Comparison of ENCODE assay signal across 11 cellular contexts in genomic region chr4:26356067-26356466, GRCh38. TPM values are rescaled to one million over a fixed set of nuclear protein-coding genes. Genes with fewer than 3 reads are reported as not detected.
DNase-seq lines count a peak whose midpoint lies in the region; ATAC-seq, FAIRE-seq and TF ChIP-seq lines count a peak whose summit lies in the region.
"Had no signal": no experiment of that assay in that cellular context is flagged by ENCODE, and none has a peak within 500 bp of the region (broad histone marks: within the 10 kb centered on the region; RNA-seq: fewer than 3 reads in every experiment).

No MANE protein-coding gene starts in this region.

- POLR2A ChIA-PET in activated CD4-positive, alpha-beta T cell treated with anti-CD3 and anti-CD28 coated beads for 36 hours (lab: Charles Lee): no interaction called here
- POLR2A ChIA-PET in activated CD4-positive, alpha-beta T cell treated with anti-CD3 and anti-CD28 coated beads, Interleukin-2, amount 10 ng/mL, durations not matched to agents 7 days and 5 days (lab: Charles Lee): interaction anchor here (0.6 kb wide), 1 partner anchor 16 kb away, joined by 3 read pairs; no protein-coding TSS in a partner anchor
- POLR2A ChIA-PET in GM12878 (lab: Charles Lee): interaction anchor here (1.4 kb wide), 2 partner anchors 11 to 17 kb away, joined by 4 to 5 read pairs; no protein-coding TSS in a partner anchor

- H4K20me1 ChIP-seq in GM12878 (ENCODE audit: control insufficient read depth, insufficient read depth): peaks cover 4% of the 10 kb centered on the region; the same call in 1 of the 2 replicates

- DNase-seq in activated CD4-positive, alpha-beta T cell treated with anti-CD3 and anti-CD28 coated beads for 36 hours: peak; percentile 18
- no peak for DNase-seq in activated CD4-positive, alpha-beta T cell treated with anti-CD3 and anti-CD28 coated beads, Interleukin-2, amount 10 ng/mL, durations not matched to agents 7 days and 5 days
- peak; percentile 16 for DNase-seq in GM12878 (ENCODE audit: low read depth, low spot score)
- DNase-seq in psoas muscle: no peak
- no peak for DNase-seq in aorta
- DNase-seq in osteocyte (ENCODE audit: extremely low spot score, unreplicated experiment): no peak
- DNase-seq in iPS-NIHi7 (ENCODE audit: extremely low spot score): no peak
- DNase-seq: ACHN, HCEC 1CT, NCI-H2081 treated with DMSO at 0.1 percent for 48 hours had no signal

- WGBS in GM12878 (ENCODE audit: insufficient coverage, insufficient replicate concordance, low lambda C conversion rate, missing lambda C conversion rate): 2% methylated on average over 2 of the region's 2 CpGs
- 36 to 61% (median 47%) methylated on average over 2 of the region's 2 CpGs for WGBS in psoas muscle, 3 donors
- WGBS in aorta, 2 donors: 61 to 63% methylated on average over 2 of the region's 2 CpGs

- H3K27ac Mint-ChIP-seq in activated CD4-positive, alpha-beta T cell treated with anti-CD3 and anti-CD28 coated beads for 36 hours: no peak overlapping the region
- no peak overlapping the region for H3K27ac Mint-ChIP-seq in activated CD4-positive, alpha-beta T cell treated with anti-CD3 and anti-CD28 coated beads, Interleukin-2, amount 10 ng/mL, durations not matched to agents 7 days and 5 days
- no peak overlapping the region for H3K27ac Mint-ChIP-seq in osteocyte (ENCODE audit: unreplicated experiment)

- RAD21 ChIA-PET in GM12878 (lab: Charles Lee; ENCODE audit: unreplicated experiment): interaction anchor here (1.4 to 1.5 kb wide), 2 partner anchors 11 to 44 kb away, joined by 4 to 5 read pairs; no protein-coding TSS in a partner anchor

- H3K4me1 Mint-ChIP-seq in activated CD4-positive, alpha-beta T cell treated with anti-CD3 and anti-CD28 coated beads for 36 hours: peaks cover 30% of the 10 kb centered on the region
- H3K4me1 Mint-ChIP-seq in activated CD4-positive, alpha-beta T cell treated with anti-CD3 and anti-CD28 coated beads, Interleukin-2, amount 10 ng/mL, durations not matched to agents 7 days and 5 days: peaks cover 17% of the 10 kb centered on the region
- H3K4me1 Mint-ChIP-seq in osteocyte (ENCODE audit: unreplicated experiment): peaks cover 21% of the 10 kb centered on the region

- H3K9me3 ChIP-seq in GM12878 (replicated peaks; ENCODE audit: control insufficient read depth, insufficient read depth, low read length) (no peaks in the 10 kb centered on the region; the same call in 2 of the 3 replicates), psoas muscle (no peaks in the 10 kb centered on the region), aorta (ENCODE audit: control insufficient read depth, low read length) (no peaks in the 10 kb centered on the region)

- H3K4me1 ChIP-seq in GM12878 (ENCODE audit: control insufficient read depth, insufficient read depth, low read length): peaks cover 10% of the 10 kb centered on the region
- H3K4me1 ChIP-seq in psoas muscle: peaks cover 16% of the 10 kb centered on the region
- no peaks in the 10 kb centered on the region for H3K4me1 ChIP-seq in aorta (ENCODE audit: control insufficient read depth in 1 of 2, insufficient read depth in 2 of 2, low read length in 2 of 2)

- ATAC-seq in activated CD4-positive, alpha-beta T cell treated with anti-CD3 and anti-CD28 coated beads for 36 hours: peak; percentile 59
- ATAC-seq in HG02870 (IDR thresholded peaks at IDR 0.05; ENCODE audit: unreplicated experiment) (peak; percentile 56), GM12878 (peak; percentile 75), psoas muscle (peak; percentile 67 to 86 (median 79)), aorta (ENCODE audit: low FRiP score) (no peak)

- FAIRE-seq in GM12878 (lab: Jason Lieb, UNC): no peak

- H3K27me3 ChIP-seq in GM12878 (replicated peaks in 1 of 2; ENCODE audit: control insufficient read depth in 2 of 2, insufficient read depth in 2 of 2, low read length in 1 of 2) (no peaks in the 10 kb centered on the region), psoas muscle (ENCODE audit: insufficient read depth in 3 of 3, low read length in 2 of 3) (no peaks in the 10 kb centered on the region), aorta (ENCODE audit: control insufficient read depth in 1 of 2, insufficient read depth in 2 of 2, low read length in 1 of 2) (no peaks in the 10 kb centered on the region)

- TF ChIP-seq CTCF in GM12878 (IDR thresholded peaks at IDR 0.05 in 2 of 3, conservative IDR thresholded peaks at IDR 0.05 in 1 of 3; ENCODE audit: control insufficient read depth in 2 of 3, extremely low read depth in 1 of 3, insufficient read depth in 1 of 3, low read depth in 3 of 3, low read length in 3 of 3): no peak
- no peak for TF ChIP-seq CTCF in psoas muscle (IDR thresholded peaks at IDR 0.05)
- no peak for TF ChIP-seq CTCF in osteocyte (IDR thresholded peaks at IDR 0.05)

- no peak overlapping the region for H2AFZ ChIP-seq in GM12878 (ENCODE audit: control insufficient read depth, low read depth, low read length)

- SMC1A ChIA-PET in GM12878 (lab: Charles Lee; ENCODE audit: uncharacterized antibody, unreplicated experiment): interaction anchor here (0.9 to 2.0 kb wide), 7 partner anchors 9 to 25 kb away, joined by 3 to 9 read pairs (median 5); no protein-coding TSS in a partner anchor

- no peak overlapping the region for H3K27ac ChIP-seq in GM12878 (ENCODE audit: control insufficient read depth, insufficient read depth)
- no peak overlapping the region for H3K27ac ChIP-seq in psoas muscle
- no peak overlapping the region for H3K27ac ChIP-seq in aorta (ENCODE audit: low read depth in 1 of 2, low read length in 2 of 2)

- in situ Hi-C loops in GM12878 (cut with MboI): no loop called here

- peak overlapping the region; percentile 20 for H3K4me2 ChIP-seq in GM12878 (ENCODE audit: control insufficient read depth, insufficient read depth)

- H3K27me3 Mint-ChIP-seq in activated CD4-positive, alpha-beta T cell treated with anti-CD3 and anti-CD28 coated beads for 36 hours: no peaks in the 10 kb centered on the region
- H3K27me3 Mint-ChIP-seq in activated CD4-positive, alpha-beta T cell treated with anti-CD3 and anti-CD28 coated beads, Interleukin-2, amount 10 ng/mL, durations not matched to agents 7 days and 5 days: no peaks in the 10 kb centered on the region
- no peaks in the 10 kb centered on the region for H3K27me3 Mint-ChIP-seq in osteocyte (ENCODE audit: unreplicated experiment)

- peaks cover 48% of the 10 kb centered on the region for H3K79me2 ChIP-seq in GM12878 (ENCODE audit: control insufficient read depth, insufficient read depth, low read length)

- TF ChIP-seq POLR2A in GM12878 (IDR thresholded peaks at IDR 0.05; ENCODE audit: low read depth, low read length): no peak

- no peak overlapping the region for H3K9ac ChIP-seq in GM12878 (ENCODE audit: control insufficient read depth, insufficient read depth, low read length)

- CTCF ChIA-PET in activated CD4-positive, alpha-beta T cell treated with anti-CD3 and anti-CD28 coated beads for 36 hours (lab: Charles Lee): interaction anchor here (0.5 to 1.7 kb wide), 5 partner anchors 14 to 103 kb away, joined by 3 to 4 read pairs (median 3); no protein-coding TSS in a partner anchor
- CTCF ChIA-PET in activated CD4-positive, alpha-beta T cell treated with anti-CD3 and anti-CD28 coated beads, Interleukin-2, amount 10 ng/mL, durations not matched to agents 7 days and 5 days (lab: Charles Lee): interaction anchor here (1.4 kb wide), 2 partner anchors 31 to 55 kb away, joined by 3 to 5 read pairs; no protein-coding TSS in a partner anchor
- CTCF ChIA-PET in GM12878 (lab: Yijun Ruan, JAX): interaction anchor here (0.6 to 2.2 kb wide), 8 partner anchors 24 to 280 kb away, joined by 3 to 6 read pairs (median 3); no protein-coding TSS in a partner anchor

- H3K36me3 ChIP-seq in GM12878 (ENCODE audit: control insufficient read depth in 2 of 2, insufficient read depth in 2 of 2, low read length in 1 of 2): no peaks in the 10 kb centered on the region; a peak in 1 of 4 replicates
- no peaks in the 10 kb centered on the region for H3K36me3 ChIP-seq in psoas muscle (ENCODE audit: insufficient read depth in 1 of 2, low read depth in 1 of 2)
- no peaks in the 10 kb centered on the region for H3K36me3 ChIP-seq in aorta (ENCODE audit: control insufficient read depth in 1 of 2, insufficient read depth in 2 of 2, low read length in 1 of 2)

- intact Hi-C loops in activated CD4-positive, alpha-beta T cell treated with anti-CD3 and anti-CD28 coated beads for 36 hours (cut with DNase I, micrococcal nuclease): no loop called here
- intact Hi-C loops in GM12878 (cut with micrococcal nuclease; ENCODE audit: unreplicated experiment) (no loop called here), psoas muscle (cut with DNase I) (no loop called here), aorta (cut with DNase I) (no loop called here)

- H3K4me3 ChIP-seq in GM12878 (no peak overlapping the region), psoas muscle (no peak overlapping the region), aorta (ENCODE audit: low read length in 2 of 2) (no peak overlapping the region)

- H3K4me3 Mint-ChIP-seq in activated CD4-positive, alpha-beta T cell treated with anti-CD3 and anti-CD28 coated beads for 36 hours: no peak overlapping the region
- no peak overlapping the region for H3K4me3 Mint-ChIP-seq in activated CD4-positive, alpha-beta T cell treated with anti-CD3 and anti-CD28 coated beads, Interleukin-2, amount 10 ng/mL, durations not matched to agents 7 days and 5 days
- H3K4me3 Mint-ChIP-seq in osteocyte (ENCODE audit: unreplicated experiment): no peak overlapping the region

- peaks cover under 1% of the 10 kb centered on the region for H3K36me3 Mint-ChIP-seq in activated CD4-positive, alpha-beta T cell treated with anti-CD3 and anti-CD28 coated beads for 36 hours (ENCODE audit: low read depth)
- H3K36me3 Mint-ChIP-seq in activated CD4-positive, alpha-beta T cell treated with anti-CD3 and anti-CD28 coated beads, Interleukin-2, amount 10 ng/mL, durations not matched to agents 7 days and 5 days (ENCODE audit: low read depth): peaks cover 3% of the 10 kb centered on the region
- H3K36me3 Mint-ChIP-seq in osteocyte (ENCODE audit: unreplicated experiment): no peaks in the 10 kb centered on the region

- no peak for TF ChIP-seq RAD21 in GM12878 (IDR thresholded peaks at IDR 0.05; ENCODE audit: insufficient read depth, low read depth, low read length)

- no peak for TF ChIP-seq EP300 in GM12878 (IDR thresholded peaks at IDR 0.05; ENCODE audit: borderline replicate concordance in 1 of 2, control insufficient read depth in 1 of 2, low read depth in 2 of 2, low read length in 2 of 2)

- BruUV-seq in GM12878 (replicated peaks; lab: Mats Ljungman, UMichigan): no TSS peak

- no peaks in the 10 kb centered on the region for H3K9me3 Mint-ChIP-seq in activated CD4-positive, alpha-beta T cell treated with anti-CD3 and anti-CD28 coated beads for 36 hours (ENCODE audit: low read depth)
- H3K9me3 Mint-ChIP-seq in activated CD4-positive, alpha-beta T cell treated with anti-CD3 and anti-CD28 coated beads, Interleukin-2, amount 10 ng/mL, durations not matched to agents 7 days and 5 days: no peaks in the 10 kb centered on the region
- no peaks in the 10 kb centered on the region for H3K9me3 Mint-ChIP-seq in osteocyte (ENCODE audit: unreplicated experiment)

RNA-seq across cellular contexts. Expression of gene RBPJ, which starts 35.3 kb away (rescaled TPM):
- 100 to 1,000 TPM; 171 to 180 TPM for total RNA-seq in activated CD4-positive, alpha-beta T cell treated with anti-CD3 and anti-CD28 coated beads for 36 hours
- total RNA-seq in activated CD4-positive, alpha-beta T cell treated with anti-CD3 and anti-CD28 coated beads, Interleukin-2, amount 10 ng/mL, durations not matched to agents 7 days and 5 days: 10 to 100 TPM; 66.4 to 74.9 TPM
- 313 and 326 TPM in 2 replicates for total RNA-seq in GM12878 (2013; cell fraction: nucleolus; rRNA removed)
- total RNA-seq in GM12878 (2014; rRNA removed) (24.5 and 31.6 TPM in 2 replicates), GM12878 (2014; rRNA removed; fragmentation: Illumina TruSeq; extraction: Trizol) (33.0 and 33.6 TPM in 2 replicates), GM12878 (2021) (43.9 and 46.5 TPM in 2 replicates), psoas muscle (10 to 100 TPM; 28.8 to 44.4 (median 37.6) TPM), aorta (100 to 1,000 TPM in 1 of 2 donors, 10 to 100 TPM in 1; 83.7 to 162 TPM), osteocyte (79.8 and 82.5 TPM in 2 replicates)
- polyA plus RNA-seq in GM12878 (2011; ENCODE audit: low read depth): 28.0 TPM
- polyA plus RNA-seq in GM12878 (2011; rRNA removed) (87.6 and 109 TPM in 2 replicates), GM12878 (2014; fragmentation: Illumina TruSeq; extraction: Trizol) (46.3 and 53.9 TPM in 2 replicates), GM12878 (2014; fragmentation: Nextera tagmentation; extraction: Ambion mirVana) (10 to 100 TPM; 24.8 to 39.2 TPM), GM12878 (2014; rRNA removed) (20.7 and 26.0 TPM in 2 replicates), GM12878 (2016; fragmentation: Nextera tagmentation; extraction: Ambion mirVana) (10 to 100 TPM; 58.3 to 60.6 TPM), psoas muscle (10 to 100 TPM; 10.6 to 27.4 (median 14.9) TPM), aorta (10 to 100 TPM; 24.9 to 31.1 TPM)
- 38.0 and 41.1 TPM in 2 replicates for polyA plus RNA-seq in GM12878 (2011; cell fraction: cytosol; rRNA removed)
- polyA plus RNA-seq in GM12878 (2011; cell fraction: nucleus; rRNA removed): 62.9 and 108 TPM in 2 replicates
- 50.2 and 56.7 TPM in 2 replicates for polyA plus RNA-seq in GM12878 (2012)
- polyA minus RNA-seq in GM12878 (2011; rRNA and poly(A)+ RNA removed): 66.1 and 88.3 TPM in 2 replicates
- polyA minus RNA-seq in GM12878 (2011; cell fraction: cytosol; rRNA and poly(A)+ RNA removed): 21.9 and 28.4 TPM in 2 replicates
- 85.2 and 121 TPM in 2 replicates for polyA minus RNA-seq in GM12878 (2011; cell fraction: nucleus; rRNA and poly(A)+ RNA removed)

Comparison
In these comparisons a context has a peak if more than half of its experiments do, and no peak if none do; other contexts are left out.
1. DNase-seq: peak in activated CD4-positive, alpha-beta T cell treated with anti-CD3 and anti-CD28 coated beads for 36 hours (single experiment) and GM12878 (single experiment); none in activated CD4-positive, alpha-beta T cell treated with anti-CD3 and anti-CD28 coated beads, Interleukin-2, amount 10 ng/mL, durations not matched to agents 7 days and 5 days (single experiment), psoas muscle (0 of 2), aorta (0 of 2), osteocyte (single experiment) and iPS-NIHi7 (single experiment).